Comparison of ENCODE assay signal across 15 cellular contexts in genomic region chr20:61951695-61952533, GRCh38.
DNase-seq lines count a peak whose midpoint lies in the region; ATAC-seq and TF ChIP-seq lines count a peak whose summit lies in the region.
"Had no signal": no experiment of that assay in that cellular context is flagged by ENCODE, and none has a peak within 500 bp of the region (broad histone marks: within the 10 kb centered on the region; RNA-seq: fewer than 3 reads in every experiment).

No MANE protein-coding gene starts in this region.

- H3K4me3 Mint-ChIP-seq in neural progenitor cell: no peak overlapping the region
- no peak overlapping the region for H3K4me3 Mint-ChIP-seq in activated T-helper 1 cell treated with anti-CD3 and anti-CD28 coated beads, Interleukin-12 subunit alpha, Interleukin-12 subunit beta, Interleukin-2, Interleukin-4 antibody, amounts not matched to agents 30 ng/mL and 10 ng/mL and 1 ng/mL, durations not matched to agents 14 hours and 24 hours and 36 hours
- H3K4me3 Mint-ChIP-seq: CD4-positive, CD25-positive, alpha-beta regulatory T cell; nephron had no signal

- H3K4me1 Mint-ChIP-seq in neural progenitor cell: peaks cover 8% of the 10 kb centered on the region
- no peaks in the 10 kb centered on the region for H3K4me1 Mint-ChIP-seq in activated T-helper 1 cell treated with anti-CD3 and anti-CD28 coated beads, Interleukin-12 subunit alpha, Interleukin-12 subunit beta, Interleukin-2, Interleukin-4 antibody, amounts not matched to agents 30 ng/mL and 10 ng/mL and 1 ng/mL, durations not matched to agents 14 hours and 24 hours and 36 hours (ENCODE audit: low read depth)
- H3K4me1 Mint-ChIP-seq: nephron had no signal

- intact Hi-C loops in cardiac septum (cut with DNase I): no loop called here
- intact Hi-C loops in activated T-helper 1 cell treated with anti-CD3 and anti-CD28 coated beads, Interleukin-12 subunit alpha, Interleukin-12 subunit beta, Interleukin-2, Interleukin-4 antibody, amounts not matched to agents 30 ng/mL and 10 ng/mL and 1 ng/mL, durations not matched to agents 14 hours and 24 hours and 36 hours (cut with micrococcal nuclease): no loop called here

- H3K36me3 Mint-ChIP-seq in neural progenitor cell: no peaks in the 10 kb centered on the region
- H3K36me3 Mint-ChIP-seq in activated T-helper 1 cell treated with anti-CD3 and anti-CD28 coated beads, Interleukin-12 subunit alpha, Interleukin-12 subunit beta, Interleukin-2, Interleukin-4 antibody, amounts not matched to agents 30 ng/mL and 10 ng/mL and 1 ng/mL, durations not matched to agents 14 hours and 24 hours and 36 hours (ENCODE audit: low read depth): no peaks in the 10 kb centered on the region
- H3K36me3 Mint-ChIP-seq: CD4-positive, CD25-positive, alpha-beta regulatory T cell had no signal

- H3K9me3 Mint-ChIP-seq in neural progenitor cell: no peaks in the 10 kb centered on the region
- no peaks in the 10 kb centered on the region for H3K9me3 Mint-ChIP-seq in activated T-helper 1 cell treated with anti-CD3 and anti-CD28 coated beads, Interleukin-12 subunit alpha, Interleukin-12 subunit beta, Interleukin-2, Interleukin-4 antibody, amounts not matched to agents 30 ng/mL and 10 ng/mL and 1 ng/mL, durations not matched to agents 14 hours and 24 hours and 36 hours
- H3K9me3 Mint-ChIP-seq: CD4-positive, CD25-positive, alpha-beta regulatory T cell; nephron had no signal

- H3K4me2 ChIP-seq in neural progenitor cell: no peak overlapping the region

- no peak overlapping the region for H3K9ac ChIP-seq in neural progenitor cell

- H3K79me2 ChIP-seq in neural progenitor cell (ENCODE audit: low read depth): no peaks in the 10 kb centered on the region

- peaks cover 7% of the 10 kb centered on the region for H3K4me1 ChIP-seq in neural progenitor cell

- no peaks in the 10 kb centered on the region for H3K9me3 ChIP-seq in neural progenitor cell (ENCODE audit: low read depth)

- no peak overlapping the region for H3K27ac Mint-ChIP-seq in neural progenitor cell
- no peak overlapping the region for H3K27ac Mint-ChIP-seq in activated T-helper 1 cell treated with anti-CD3 and anti-CD28 coated beads, Interleukin-12 subunit alpha, Interleukin-12 subunit beta, Interleukin-2, Interleukin-4 antibody, amounts not matched to agents 30 ng/mL and 10 ng/mL and 1 ng/mL, durations not matched to agents 14 hours and 24 hours and 36 hours
- H3K27ac Mint-ChIP-seq: nephron had no signal

- H3K27ac ChIP-seq in neural progenitor cell: no peak overlapping the region

- H3K4me3 ChIP-seq in neural progenitor cell: no peak overlapping the region

- DNase-seq in ELF-1 (ENCODE audit: low read depth, low spot score) (peak; percentile 86), cardiac septum (ENCODE audit: low spot score) (peak; percentile 54), neural progenitor cell (ENCODE audit: low spot score) (peak; percentile 88)
- no peak for DNase-seq in activated T-helper 1 cell treated with anti-CD3 and anti-CD28 coated beads, Interleukin-12 subunit alpha, Interleukin-12 subunit beta, Interleukin-2, Interleukin-4 antibody, amounts not matched to agents 30 ng/mL and 10 ng/mL and 1 ng/mL, durations not matched to agents 14 hours and 24 hours and 36 hours (ENCODE audit: low spot score)
- DNase-seq: activated CD8-positive, alpha-beta memory T cell treated with anti-CD3 and anti-CD28 coated beads, Interleukin-2, amount 50 U/mL, for 4 hours; CD4-positive, CD25-positive, alpha-beta regulatory T cell; NCI-H2171; RPMI8226; stimulated activated CD4-positive, alpha-beta T cell treated with anti-CD3 and anti-CD28 coated beads, Interleukin-1b, Interleukin-23, amount 100 ng/mL, for 48 hours; stimulated activated naive CD4-positive, alpha-beta T cell had no signal

- H3K27me3 Mint-ChIP-seq in neural progenitor cell (ENCODE audit: insufficient read depth, low read depth): peaks cover 4% of the 10 kb centered on the region
- H3K27me3 Mint-ChIP-seq in activated T-helper 1 cell treated with anti-CD3 and anti-CD28 coated beads, Interleukin-12 subunit alpha, Interleukin-12 subunit beta, Interleukin-2, Interleukin-4 antibody, amounts not matched to agents 30 ng/mL and 10 ng/mL and 1 ng/mL, durations not matched to agents 14 hours and 24 hours and 36 hours (ENCODE audit: insufficient read depth): peaks cover 1% of the 10 kb centered on the region
- H3K27me3 Mint-ChIP-seq: CD4-positive, CD25-positive, alpha-beta regulatory T cell had no signal

- H2AFZ ChIP-seq in neural progenitor cell (replicated peaks): no peak overlapping the region

- H3F3A ChIP-seq in neural progenitor cell (ENCODE audit: low read depth): no peaks in the 10 kb centered on the region

- no peak for ATAC-seq in HG02571 (IDR thresholded peaks at IDR 0.05; ENCODE audit: unreplicated experiment)
- no peak for ATAC-seq in GM18511 (IDR thresholded peaks at IDR 0.05; ENCODE audit: unreplicated experiment)
- ATAC-seq in GM21390 (IDR thresholded peaks at IDR 0.05; ENCODE audit: unreplicated experiment): no peak

- peaks cover 14% of the 10 kb centered on the region for H4K20me1 ChIP-seq in neural progenitor cell (ENCODE audit: low read depth)

- H3K36me3 ChIP-seq in neural progenitor cell: no peaks in the 10 kb centered on the region

- H3K27me3 ChIP-seq in neural progenitor cell: no peaks in the 10 kb centered on the region

- no peak for TF ChIP-seq CTCF in neural progenitor cell (IDR thresholded peaks at IDR 0.05)

TF ChIP-seq in PFSK-1, 5 proteins besides CTCF, POLR2A, EP300 and RAD21:
- no peak for TF ChIP-seq FOXP2 (optimal IDR thresholded peaks at IDR 0.05; ENCODE audit: borderline replicate concordance, extremely low read depth, extremely low read length, insufficient read depth)
- TF ChIP-seq REST (IDR thresholded peaks at IDR 0.05; ENCODE audit: insufficient read depth in 1 of 2, low read depth in 2 of 2, low read length in 2 of 2): peak; percentile 96 to 98
- no peak for TF ChIP-seq SIN3A (IDR thresholded peaks at IDR 0.05; ENCODE audit: borderline replicate concordance, insufficient read depth, low read length)
- TF ChIP-seq TAF1 (IDR thresholded peaks at IDR 0.05; ENCODE audit: borderline replicate concordance, insufficient read depth, low read length): no peak
